ENCODE assay signal across 9 cellular contexts in the genomic region with DNA sequence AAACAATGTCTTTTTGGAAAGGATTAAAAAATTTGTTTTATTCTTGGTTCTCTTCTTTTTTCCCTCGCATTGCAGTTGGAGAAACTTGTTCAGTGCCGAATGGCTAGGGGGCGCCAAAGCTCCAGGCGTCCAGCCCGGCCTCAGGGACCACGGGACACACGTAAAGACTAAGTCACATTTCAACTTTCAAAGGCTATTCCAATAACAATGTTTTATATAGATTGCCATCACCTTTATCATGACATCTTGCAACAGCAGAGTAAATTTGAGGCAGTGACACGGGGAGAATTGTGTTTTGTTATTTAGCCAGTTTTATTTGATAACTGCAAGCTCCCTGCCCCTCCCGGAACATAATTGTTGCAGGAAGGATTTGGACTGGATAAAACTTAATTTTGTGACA. TPM values are rescaled to one million over a fixed set of nuclear protein-coding genes. Genes with fewer than 3 reads are reported as not detected.
DNase-seq lines count a peak whose midpoint lies in the region; ATAC-seq and TF ChIP-seq lines count a peak whose summit lies in the region.
"Had no signal": no experiment of that assay in that cellular context is flagged by ENCODE, and none has a peak within 500 bp of the region (broad histone marks: within the 10 kb centered on the region; RNA-seq: fewer than 3 reads in every experiment).

No MANE protein-coding gene starts in this region.

- H3K4me3 Mint-ChIP-seq in nephron: peak overlapping the region; percentile 81 to 85 (median 83)

- TF ChIP-seq EP300 in upper lobe of left lung (IDR thresholded peaks at IDR 0.05): no peak

- no peaks in the 10 kb centered on the region for H3K79me2 ChIP-seq in HCT116 (ENCODE audit: insufficient read depth, low read length)

- DNase-seq in COR-L47 (lab: John Stamatoyannopoulos, UW): peak; percentile 53
- no peak for DNase-seq in HCT116 (ENCODE audit: low read depth, low spot score)
- DNase-seq in NCI-H774 (lab: John Stamatoyannopoulos, UW): peak; percentile 39
- peak; percentile 83 for DNase-seq in activated CD8-positive, alpha-beta memory T cell treated with anti-CD3 and anti-CD28 coated beads, Interleukin-2, amount 50 U/mL, for 48 hours
- DNase-seq in fibroblast of the aortic adventitia (ENCODE audit: low read depth): peak; percentile 81
- DNase-seq in upper lobe of left lung: peak; percentile 67 to 90

- H3K36me3 ChIP-seq in HCT116 (ENCODE audit: control insufficient read depth in 1 of 2, insufficient read depth in 2 of 2, low read length in 2 of 2) (no peaks in the 10 kb centered on the region), upper lobe of left lung (no peaks in the 10 kb centered on the region)

- H2AFZ ChIP-seq in HCT116 (ENCODE audit: low read depth, low read length, poor library complexity, severe bottlenecking): peak overlapping the region; percentile 69

- RAD21 ChIA-PET in HCT116 (lab: Charles Lee; ENCODE audit: low non-redundant PET in 1 of 2, low total read pairs in 2 of 2, uncharacterized antibody in 2 of 2, unreplicated experiment in 2 of 2): interaction anchor here (1.4 to 1.5 kb wide), 3 partner anchors 33 to 428 kb away, joined by 3 to 6 read pairs (median 4); no protein-coding TSS in a partner anchor

- no peaks in the 10 kb centered on the region for H4K20me1 ChIP-seq in HCT116 (ENCODE audit: insufficient read depth)

- H3K4me2 ChIP-seq in HCT116 (ENCODE audit: low read length): peak overlapping the region; percentile 31

- H3K4me3 ChIP-seq in HCT116 (replicated peaks in 1 of 2; ENCODE audit: low read depth in 1 of 2, low read length in 2 of 2): no peak overlapping the region
- H3K4me3 ChIP-seq in fibroblast of the aortic adventitia (ENCODE audit: low read depth, low read length): no peak overlapping the region
- peak overlapping the region in 1 of 4 donors; percentile 13 for H3K4me3 ChIP-seq in upper lobe of left lung

- H3K9ac ChIP-seq in HCT116 (ENCODE audit: low read length): no peak overlapping the region

- ATAC-seq in HCT116: peak; percentile 45; the same call in 1 of the 2 replicates
- ATAC-seq in upper lobe of left lung (ENCODE audit: low FRiP score in 2 of 2): peak in 1 of 2 donors; percentile 73
- ATAC-seq in GM21717 (IDR thresholded peaks at IDR 0.05; ENCODE audit: unreplicated experiment): no peak

- H3K27ac ChIP-seq in HCT116 (ENCODE audit: low read depth, low read length): no peak overlapping the region
- H3K27ac ChIP-seq in upper lobe of left lung: no peak overlapping the region

- intact Hi-C loops in HCT116 (cut with micrococcal nuclease): loop anchor here (1.0 to 2.0 kb wide), 3 partner anchors 429 to 1332 kb away; no protein-coding TSS in a partner anchor

- no peaks in the 10 kb centered on the region for H3K9me3 ChIP-seq in HCT116 (ENCODE audit: control insufficient read depth in 1 of 2, insufficient read depth in 1 of 2, low read depth in 1 of 2, low read length in 2 of 2)
- no peaks in the 10 kb centered on the region for H3K9me3 ChIP-seq in upper lobe of left lung

- CTCF ChIA-PET in HCT116 (lab: Charles Lee): interaction anchor here (0.7 to 3.1 kb wide), 27 partner anchors 9 to 1310 kb away, joined by 3 to 27 read pairs (median 4); no protein-coding TSS in a partner anchor

- H3K27me3 Mint-ChIP-seq in nephron (ENCODE audit: low read depth): peaks cover 36% of the 10 kb centered on the region

- H3K27me3 ChIP-seq in HCT116 (ENCODE audit: insufficient read depth, low read length) (peaks cover 8% of the 10 kb centered on the region; the same call in 1 of the 2 replicates), upper lobe of left lung (peaks cover 0 to 19% (median 7%) of the 10 kb centered on the region in 4 donors)

- H3K27ac Mint-ChIP-seq in nephron: peak overlapping the region in 2 of 3 experiments; percentile 46 to 63

- WGBS in upper lobe of left lung, 2 donors: 9% methylated on average over 9 of the region's 9 CpGs

- no peaks in the 10 kb centered on the region for H3K9me2 ChIP-seq in HCT116 (ENCODE audit: insufficient read depth)

- H3K4me1 Mint-ChIP-seq in nephron: peaks cover 40% of the 10 kb centered on the region

- TF ChIP-seq CTCF in HCT116 (IDR thresholded peaks at IDR 0.05 in 2 of 3, conservative IDR thresholded peaks at IDR 0.05 in 1 of 3; ENCODE audit: borderline replicate concordance in 1 of 3, insufficient read depth in 1 of 3, low read depth in 2 of 3, low read length in 2 of 3) (peak; percentile 82 to 97 (median 93)), fibroblast of the aortic adventitia (IDR thresholded peaks at IDR 0.05; ENCODE audit: insufficient read depth, low read length) (peak; percentile 98), nephron (IDR thresholded peaks at IDR 0.05; ENCODE audit: unreplicated experiment in 3 of 3) (peak; percentile 95 to 97 (median 96)), upper lobe of left lung (IDR thresholded peaks at IDR 0.05) (peak; percentile 55 to 85 (median 70))

- BruUV-seq in HCT116 (replicated peaks; lab: Mats Ljungman, UMichigan): no TSS peak

- H3K36me3 Mint-ChIP-seq in nephron (ENCODE audit: low read depth): no peaks in the 10 kb centered on the region

- no peak for TF ChIP-seq POLR2A in HCT116 (IDR thresholded peaks at IDR 0.05; ENCODE audit: borderline replicate concordance, extremely low read depth, insufficient read depth, insufficient read length)
- no peak for TF ChIP-seq POLR2A in upper lobe of left lung (IDR thresholded peaks at IDR 0.05)

- peak; percentile 93 for TF ChIP-seq RAD21 in HCT116 (IDR thresholded peaks at IDR 0.05; ENCODE audit: low read depth)

- POLR2A ChIA-PET in HCT116 (lab: Charles Lee): no interaction called here

- H3K9me3 Mint-ChIP-seq in nephron: peaks cover 2% of the 10 kb centered on the region

- H3K4me1 ChIP-seq in HCT116 (ENCODE audit: control insufficient read depth in 1 of 2, insufficient read depth in 2 of 2, low read length in 2 of 2): peaks cover 3 to 27% of the 10 kb centered on the region in 2 experiments; a peak in 2 of 4 replicates
- H3K4me1 ChIP-seq in upper lobe of left lung: peaks cover 27 to 50% (median 30%) of the 10 kb centered on the region in 4 donors

TF ChIP-seq in HCT116, 20 proteins besides CTCF, POLR2A, EP300 and RAD21:
- TF ChIP-seq ELF1 (IDR thresholded peaks at IDR 0.05; ENCODE audit: borderline replicate concordance, low read depth): no peak
- TF ChIP-seq FOSL1 (IDR thresholded peaks at IDR 0.05; ENCODE audit: low read depth): no peak
- no peak for TF ChIP-seq SIN3A (IDR thresholded peaks at IDR 0.05; ENCODE audit: low read depth)
- no peak for TF ChIP-seq TCF7L2 (IDR thresholded peaks at IDR 0.05; ENCODE audit: borderline replicate concordance, extremely low read depth, insufficient read depth, insufficient read length)
- no peak for TF ChIP-seq ZNF274 (IDR thresholded peaks at IDR 0.05; ENCODE audit: low read depth, low read length)
- TF ChIP-seq, protein P1, sequence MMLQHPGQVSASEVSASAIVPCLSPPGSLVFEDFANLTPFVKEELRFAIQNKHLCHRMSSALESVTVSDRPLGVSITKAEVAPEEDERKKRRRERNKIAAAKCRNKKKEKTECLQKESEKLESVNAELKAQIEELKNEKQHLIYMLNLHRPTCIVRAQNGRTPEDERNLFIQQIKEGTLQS (IDR thresholded peaks at IDR 0.05): no peak
- 0 out of 2 replicates have a peak, but pooled peaks have one; percentile 17 for TF ChIP-seq CBX3 (IDR thresholded peaks at IDR 0.05; ENCODE audit: low read depth)

RNA-seq across cellular contexts. Expression of a gene that starts 2.2 kb away (rescaled TPM):
- total RNA-seq in HCT116 (2021; ENCODE audit: unreplicated experiment): 4.1 TPM
- polyA plus RNA-seq in HCT116 (2012): 2.0 and 2.6 TPM in 2 replicates
- total RNA-seq in fibroblast of the aortic adventitia (ENCODE audit: low replicate concordance): 287 and 1,278 TPM in 2 replicates
- 100 to 1,000 TPM in 1 of 6 donors, 10 to 100 TPM in 5; 21.5 to 107 (median 40.1) TPM for total RNA-seq in upper lobe of left lung

RNA-seq across cellular contexts. Expression of a gene that starts 35.0 kb away (rescaled TPM):
- 0.20 TPM for total RNA-seq in HCT116 (2021; ENCODE audit: unreplicated experiment)
- not detected in 2 replicates for polyA plus RNA-seq in HCT116 (2012)
- 5.3 TPM in 1 of 2 replicates, not detected in the other for total RNA-seq in fibroblast of the aortic adventitia (ENCODE audit: low replicate concordance)
- total RNA-seq in upper lobe of left lung: under 1 TPM in 2 of 6 donors, not detected in 4; 0.17 to 0.23 TPM
- total RNA-seq: urinary bladder had no signal

RNA-seq across cellular contexts. Expression of a gene that starts 50.4 kb away (rescaled TPM):
- total RNA-seq in HCT116 (2021; ENCODE audit: unreplicated experiment): not detected
- polyA plus RNA-seq in HCT116 (2012): 0.01 TPM in 1 of 2 replicates, not detected in the other
- 0.09 TPM in 1 of 2 replicates, not detected in the other for total RNA-seq in fibroblast of the aortic adventitia (ENCODE audit: low replicate concordance)
- not detected for total RNA-seq in upper lobe of left lung
- total RNA-seq: urinary bladder had no signal
- polyA plus RNA-seq: urinary bladder had no signal
